Comparison of ENCODE assay signal across 8 cellular contexts in genomic region chr1:66758247-66758755, GRCh38. TPM values are rescaled to one million over a fixed set of nuclear protein-coding genes. Genes with fewer than 3 reads are reported as not detected.
A peak's percentile ranks its signal among the peaks of the same experiment; 100 is the strongest.
DNase-seq lines count a peak whose midpoint lies in the region; ATAC-seq, FAIRE-seq and TF ChIP-seq lines count a peak whose summit lies in the region.

No MANE protein-coding gene starts in this region.

- H4K20me1 ChIP-seq in MM.1S (ENCODE audit: insufficient read depth, low read length) (no peaks in the 10 kb centered on the region), endothelial cell of umbilical vein (replicated peaks; ENCODE audit: control insufficient read depth, extremely low read depth, insufficient read depth, low read length) (no peaks in the 10 kb centered on the region)

- H3K4me3 ChIP-seq in MM.1S (ENCODE audit: low read length) (peak overlapping the region; percentile 40), endothelial cell of umbilical vein (replicated peaks in 1 of 3; ENCODE audit: insufficient read depth in 1 of 3, low read depth in 1 of 3, low read length in 3 of 3) (no peak overlapping the region), vagina (no peak overlapping the region)

- H3K27me3 Mint-ChIP-seq in activated T-cell treated with anti-CD3 and anti-CD28 coated beads, Interleukin-2, amount 50 U/mL, for 4 hours (ENCODE audit: low read depth): peaks cover 12% of the 10 kb centered on the region

- peak overlapping the region; percentile 66 for H3K4me2 ChIP-seq in MM.1S (ENCODE audit: low read depth, low read length)
- H3K4me2 ChIP-seq in endothelial cell of umbilical vein (ENCODE audit: insufficient read depth, low read length): no peak overlapping the region

- no peak overlapping the region for H2AFZ ChIP-seq in MM.1S (ENCODE audit: low read length)
- H2AFZ ChIP-seq in endothelial cell of umbilical vein (ENCODE audit: low read depth, low read length): no peak overlapping the region

- POLR2A ChIA-PET in endothelial cell of umbilical vein (lab: Charles Lee): no interaction called here

- no peaks in the 10 kb centered on the region for H3K9me3 Mint-ChIP-seq in activated T-cell treated with anti-CD3 and anti-CD28 coated beads, Interleukin-2, amount 50 U/mL, for 4 hours

- H3K79me2 ChIP-seq in MM.1S (ENCODE audit: low read length) (no peaks in the 10 kb centered on the region), endothelial cell of umbilical vein (ENCODE audit: control insufficient read depth, insufficient read depth, low read length) (no peaks in the 10 kb centered on the region)

- no peaks in the 10 kb centered on the region for H3K36me3 Mint-ChIP-seq in activated T-cell treated with anti-CD3 and anti-CD28 coated beads, Interleukin-2, amount 50 U/mL, for 4 hours (ENCODE audit: insufficient read depth)

- TF ChIP-seq POLR2A in endothelial cell of umbilical vein (IDR thresholded peaks at IDR 0.05; ENCODE audit: low read depth, low read length) (no peak), vagina (IDR thresholded peaks at IDR 0.05) (no peak)

- H3K27me3 ChIP-seq in MM.1S (replicated peaks; ENCODE audit: insufficient read depth, low read length) (no peaks in the 10 kb centered on the region), endothelial cell of umbilical vein (ENCODE audit: control insufficient read depth in 2 of 2, insufficient read depth in 2 of 2, low read length in 2 of 2) (no peaks in the 10 kb centered on the region), vagina (no peaks in the 10 kb centered on the region)

- dilution Hi-C loops in endothelial cell of umbilical vein (cut with MboI; ENCODE audit: extremely low pct_ligation_motif_present, low sequenced_read_pairs): no loop called here

- no peaks in the 10 kb centered on the region for H3K9me3 ChIP-seq in MM.1S (replicated peaks; ENCODE audit: insufficient read depth, low read length)
- no peaks in the 10 kb centered on the region for H3K9me3 ChIP-seq in endothelial cell of umbilical vein (replicated peaks; ENCODE audit: control insufficient read depth, insufficient read depth, low read length)
- H3K9me3 ChIP-seq in vagina: no peaks in the 10 kb centered on the region

- H3K36me3 ChIP-seq in MM.1S (replicated peaks; ENCODE audit: insufficient read depth, low read length) (no peaks in the 10 kb centered on the region), endothelial cell of umbilical vein (ENCODE audit: control insufficient read depth in 2 of 2, extremely low read depth in 1 of 2, insufficient read depth in 2 of 2, low read length in 2 of 2) (no peaks in the 10 kb centered on the region), vagina (no peaks in the 10 kb centered on the region)

- BruUV-seq in endothelial cell of umbilical vein (replicated peaks; lab: Mats Ljungman, UMichigan): no TSS peak

- peaks cover 43% of the 10 kb centered on the region for H3F3A ChIP-seq in MM.1S (ENCODE audit: insufficient read depth, low read length)

- H3K4me1 Mint-ChIP-seq in activated T-cell treated with anti-CD3 and anti-CD28 coated beads, Interleukin-2, amount 50 U/mL, for 4 hours (ENCODE audit: low read depth): no peaks in the 10 kb centered on the region

- intact Hi-C loops in endothelial cell of umbilical vein (cut with micrococcal nuclease): loop anchor here (10.0 kb wide), 1 partner anchor 804 kb away; no protein-coding TSS in a partner anchor
- intact Hi-C loops in vagina (cut with DNase I): no loop called here

- no peaks in the 10 kb centered on the region for H3K9me1 ChIP-seq in endothelial cell of umbilical vein (replicated peaks; ENCODE audit: control insufficient read depth, extremely low read depth, insufficient read depth, low read length)

- DNase-seq in HCEC 1CT: peak; percentile 4
- DNase-seq in MM.1S: peak; percentile 94
- DNase-seq in endothelial cell of umbilical vein (ENCODE audit: low read depth, low spot score): peak; percentile 12
- DNase-seq in activated T-cell treated with anti-CD3 and anti-CD28 coated beads, Interleukin-2, amount 50 U/mL, for 4 hours: no peak
- DNase-seq in dedifferentiated amniotic fluid mesenchymal stem cell (ENCODE audit: extremely low spot score): no peak
- no peak for DNase-seq in vagina (ENCODE audit: extremely low spot score in 2 of 2)
- DNase-seq in COR-L47 (lab: John Stamatoyannopoulos, UW): no peak

- H3K4me3 Mint-ChIP-seq in activated T-cell treated with anti-CD3 and anti-CD28 coated beads, Interleukin-2, amount 50 U/mL, for 4 hours: no peak overlapping the region

- no peaks in the 10 kb centered on the region for H3K9me2 ChIP-seq in MM.1S (replicated peaks; ENCODE audit: insufficient read depth, low read length)

- TF ChIP-seq CTCF in MM.1S (IDR thresholded peaks at IDR 0.05; ENCODE audit: low read length): no peak
- TF ChIP-seq CTCF in endothelial cell of umbilical vein (IDR thresholded peaks at IDR 0.05; ENCODE audit: extremely low read depth in 1 of 2, insufficient read depth in 1 of 2, low read depth in 1 of 2, low read length in 2 of 2): no peak
- TF ChIP-seq CTCF in vagina (IDR thresholded peaks at IDR 0.05): no peak

- H3K4me1 ChIP-seq in MM.1S (ENCODE audit: low read length) (peaks cover 53% of the 10 kb centered on the region), endothelial cell of umbilical vein (ENCODE audit: control insufficient read depth, extremely low read depth, insufficient read depth, low read length) (no peaks in the 10 kb centered on the region), vagina (no peaks in the 10 kb centered on the region)

- FAIRE-seq in endothelial cell of umbilical vein (lab: Jason Lieb, UNC): no peak

- ATAC-seq in GM18502 (IDR thresholded peaks at IDR 0.05; ENCODE audit: poor library complexity, unreplicated experiment): peak; percentile 100
- no peak for ATAC-seq in activated T-cell treated with anti-CD3 and anti-CD28 coated beads, Interleukin-2, amount 50 U/mL, for 4 hours

- peak overlapping the region; percentile 44 for H3K9ac ChIP-seq in MM.1S (ENCODE audit: low read length)
- no peak overlapping the region for H3K9ac ChIP-seq in endothelial cell of umbilical vein (replicated peaks; ENCODE audit: extremely low read depth, insufficient read depth, low read length)

- CTCF ChIA-PET in endothelial cell of umbilical vein (lab: Charles Lee): interaction anchor here (0.7 to 1.6 kb wide), 4 partner anchors 14 to 743 kb away, joined by 3 to 5 read pairs (median 4); no protein-coding TSS in a partner anchor

- H3K27ac ChIP-seq in MM.1S (ENCODE audit: low read length) (peak overlapping the region; percentile 84), endothelial cell of umbilical vein (ENCODE audit: insufficient read depth, low read depth, low read length) (no peak overlapping the region), vagina (no peak overlapping the region)

TF ChIP-seq in endothelial cell of umbilical vein, 7 proteins besides CTCF, POLR2A, EP300 and RAD21:
- TF ChIP-seq GATA2 (IDR thresholded peaks at IDR 0.05; ENCODE audit: insufficient read depth, insufficient read length, low read depth, low read length) (no peak), FOS (IDR thresholded peaks at IDR 0.05; ENCODE audit: borderline replicate concordance, insufficient read depth, low read length) (no peak), JUN (IDR thresholded peaks at IDR 0.05; ENCODE audit: borderline replicate concordance, insufficient read depth, insufficient read length, low read depth) (no peak), MAX (IDR thresholded peaks at IDR 0.05; ENCODE audit: insufficient read depth, insufficient read length) (no peak), EZH2 (IDR thresholded peaks at IDR 0.05; ENCODE audit: borderline replicate concordance, low read depth, low read length, severe bottlenecking) (no peak), POLR2AphosphoS5 (IDR thresholded peaks at IDR 0.05; ENCODE audit: insufficient read depth, low read depth, low read length) (no peak), MYC (IDR thresholded peaks at IDR 0.05; ENCODE audit: low read depth, low read length) (no peak)

RNA-seq across cellular contexts. Expression of gene DYNLT5, which starts 6.0 kb away (rescaled TPM):
- total RNA-seq in endothelial cell of umbilical vein: 4.5 and 12.5 TPM in 2 replicates
- 3.1 and 4.0 TPM in 2 replicates for polyA plus RNA-seq in endothelial cell of umbilical vein
- polyA plus RNA-seq in endothelial cell of umbilical vein (2011; cell fraction: cytosol; rRNA removed): 2.0 and 3.7 TPM in 2 replicates
- polyA plus RNA-seq in endothelial cell of umbilical vein (2011; cell fraction: nucleus; rRNA removed): 40.9 and 51.1 TPM in 2 replicates
- 17.7 and 21.2 TPM in 2 replicates for polyA plus RNA-seq in endothelial cell of umbilical vein (2012)
- polyA minus RNA-seq in endothelial cell of umbilical vein: 4.1 and 8.1 TPM in 2 replicates
- polyA minus RNA-seq in endothelial cell of umbilical vein (2011; cell fraction: cytosol; rRNA and poly(A)+ RNA removed): not detected
- polyA minus RNA-seq in endothelial cell of umbilical vein (2011; cell fraction: nucleus; rRNA and poly(A)+ RNA removed): 14.3 and 31.0 TPM in 2 replicates
- total RNA-seq in activated T-cell treated with anti-CD3 and anti-CD28 coated beads, Interleukin-2, amount 50 U/mL, for 4 hours: not detected
- 0.98 TPM for total RNA-seq in vagina

RNA-seq across cellular contexts. Expression of gene INSL5, which starts 42.8 kb away (rescaled TPM):
- total RNA-seq in endothelial cell of umbilical vein (not detected in 2 replicates), vagina (not detected)
- polyA plus RNA-seq in endothelial cell of umbilical vein: not detected in 2 replicates
- polyA plus RNA-seq in endothelial cell of umbilical vein (2011; cell fraction: cytosol; rRNA removed): not detected in 2 replicates
- polyA plus RNA-seq in endothelial cell of umbilical vein (2011; cell fraction: nucleus; rRNA removed): not detected in 2 replicates
- polyA plus RNA-seq in endothelial cell of umbilical vein (2012): not detected in 2 replicates
- not detected in 2 replicates for polyA minus RNA-seq in endothelial cell of umbilical vein
- polyA minus RNA-seq in endothelial cell of umbilical vein (2011; cell fraction: cytosol; rRNA and poly(A)+ RNA removed): not detected
- not detected in 2 replicates for polyA minus RNA-seq in endothelial cell of umbilical vein (2011; cell fraction: nucleus; rRNA and poly(A)+ RNA removed)
- total RNA-seq in activated T-cell treated with anti-CD3 and anti-CD28 coated beads, Interleukin-2, amount 50 U/mL, for 4 hours: not detected

Comparison
In these comparisons a context has a peak if more than half of its experiments do, and no peak if none do; other contexts are left out.
1. DNase-seq: peak in HCEC 1CT (single experiment), MM.1S (single experiment) and endothelial cell of umbilical vein (single experiment); none in activated T-cell treated with anti-CD3 and anti-CD28 coated beads, Interleukin-2, amount 50 U/mL, for 4 hours (single experiment), dedifferentiated amniotic fluid mesenchymal stem cell (single experiment), vagina (0 of 2) and COR-L47 (single experiment).